ENCODE assay signal across 33 cellular contexts in genomic region chr11:6553634-6554033, GRCh38.
"Had no signal": no experiment of that assay in that cellular context is flagged by ENCODE, and none has a peak within 500 bp of the region (broad histone marks: within the 10 kb centered on the region; RNA-seq: fewer than 3 reads in every experiment).

No MANE protein-coding gene starts in this region.

- ATAC-seq: activated naive CD4-positive, alpha-beta T cell treated with anti-CD3 and anti-CD28 coated beads, Interleukin-2, amount 50 U/mL, for 72 hours; activated naive CD8-positive, alpha-beta T cell treated with anti-CD3 and anti-CD28 coated beads, Interleukin-2, amount 50 U/mL, for 24 hours; activated T-cell treated with anti-CD3 and anti-CD28 coated beads, Interleukin-2, amount 50 U/mL, for 4 hours; activated T-cell treated with anti-CD3 and anti-CD28 coated beads, Interleukin-2, amount 50 U/mL, for 72 hours; activated T-helper 17 cell treated with anti-CD3 and anti-CD28 coated beads, Interleukin-2, amount 50 U/mL, for 72 hours; body of pancreas had no signal

- FAIRE-seq: astrocyte, bronchial epithelial cell had no signal

- H3K9me3 ChIP-seq: adrenal gland, ascending aorta, body of pancreas, breast epithelium had no signal

- H3K4me3 ChIP-seq: adrenal gland, ascending aorta, body of pancreas, breast epithelium, cardiac muscle cell had no signal

- H3K27ac ChIP-seq: adrenal gland, ascending aorta, body of pancreas, brain microvascular endothelial cell, breast epithelium, cardiac muscle cell had no signal

- H3K36me3 ChIP-seq: adrenal gland, brain microvascular endothelial cell, breast epithelium, cardiac muscle cell had no signal

- H3K4me1 ChIP-seq: adrenal gland, ascending aorta, breast epithelium had no signal

- DNase-seq: activated effector memory CD4-positive, alpha-beta T cell treated with anti-CD3 and anti-CD28 coated beads, Interleukin-2, amount 50 U/mL, for 16 hours; activated effector memory CD4-positive, alpha-beta T cell treated with Interleukin-2 at 50 U/mL for 16 hours; activated gamma-delta T cell; activated gamma-delta T cell treated with Interleukin-2 at 50 U/mL for 16 hours; activated naive CD4-positive, alpha-beta T cell; activated naive CD4-positive, alpha-beta T cell treated with anti-CD3 and anti-CD28 coated beads for 36 hours; activated naive CD4-positive, alpha-beta T cell treated with anti-CD3 and anti-CD28 coated beads, Interleukin-2, amount 10 ng/mL, durations not matched to agents 7 days and 5 days; activated naive CD4-positive, alpha-beta T cell treated with anti-CD3 and anti-CD28 coated beads, Interleukin-2, amount 50 U/mL, for 16 hours; activated naive CD4-positive, alpha-beta T cell treated with Interleukin-2 at 50 U/mL for 16 hours; activated naive CD8-positive, alpha-beta T cell treated with anti-CD3 and anti-CD28 coated beads for 36 hours; activated naive CD8-positive, alpha-beta T cell treated with anti-CD3 and anti-CD28 coated beads, Interleukin-2, amount 10 ng/mL, durations not matched to agents 7 days and 5 days; activated naive CD8-positive, alpha-beta T cell treated with anti-CD3 and anti-CD28 coated beads, Interleukin-2, amount 50 U/mL, for 24 hours; activated T-cell treated with anti-CD3 and anti-CD28 coated beads, Interleukin-2, amount 50 U/mL, for 24 hours; activated T-cell treated with anti-CD3 and anti-CD28 coated beads, Interleukin-2, amount 50 U/mL, for 4 hours; activated T-cell treated with anti-CD3 and anti-CD28 coated beads, Interleukin-2, amount 50 U/mL, for 48 hours; activated T-cell treated with anti-CD3 and anti-CD28 coated beads, Interleukin-2, amount 50 U/mL, for 72 hours; adrenal gland; amniotic stem cell; amygdala; anterior cingulate cortex; aorta; body of pancreas; brain microvascular endothelial cell; caudate nucleus; central memory CD4-positive, alpha-beta T cell; cerebellar nuclear complex had no signal

- H3K27me3 ChIP-seq: adrenal gland, ascending aorta, body of pancreas, brain microvascular endothelial cell, breast epithelium, cardiac muscle cell had no signal
